18 cellular contexts compared by ENCODE assay signal in the genomic region with DNA sequence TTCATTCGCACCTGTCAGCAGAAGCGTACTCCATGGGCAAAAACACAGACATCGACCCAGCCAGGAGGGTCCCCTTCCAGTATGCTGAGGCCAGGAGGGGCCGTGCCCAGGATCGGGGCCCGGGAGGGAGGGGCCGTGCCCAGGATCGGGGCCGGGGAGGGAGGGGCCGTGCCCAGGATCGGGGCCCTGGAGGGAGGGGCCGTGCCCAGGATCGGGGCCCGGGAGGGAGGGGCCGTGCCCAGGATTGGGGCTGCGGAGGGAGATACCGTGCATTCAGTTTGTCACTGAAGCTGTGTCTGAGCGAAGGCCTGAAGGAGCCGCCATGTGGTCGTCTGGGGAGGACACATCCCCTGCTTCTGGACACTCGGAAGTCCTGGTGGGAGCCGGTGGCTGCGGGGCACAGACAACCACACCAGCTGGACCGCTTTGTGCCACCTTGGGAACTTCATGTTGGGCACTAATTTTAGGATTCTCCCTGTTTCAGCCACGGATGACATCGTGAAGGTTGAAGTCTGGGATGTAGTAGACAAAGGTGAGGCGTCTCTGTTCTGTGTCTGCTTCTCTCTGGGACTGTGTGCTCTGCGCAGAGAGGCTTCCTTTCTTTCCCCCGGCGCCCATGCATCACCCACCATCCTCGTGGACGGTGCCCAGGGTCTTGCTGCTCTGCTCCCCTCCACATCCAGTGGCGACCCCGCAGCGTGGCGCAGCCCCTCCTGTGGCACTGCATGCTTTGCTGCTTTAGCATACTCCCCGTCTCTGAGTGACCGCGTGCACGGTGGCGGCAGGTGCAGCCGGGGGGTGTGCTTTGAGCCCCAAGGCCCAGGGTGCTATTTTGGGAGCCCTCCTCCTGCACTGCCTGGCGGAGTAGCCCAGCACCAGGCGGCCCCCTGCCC.
"Had no signal": no experiment of that assay in that cellular context is flagged by ENCODE, and none has a peak within 500 bp of the region (broad histone marks: within the 10 kb centered on the region; RNA-seq: fewer than 3 reads in every experiment).

No MANE protein-coding gene starts in this region.

- H3K79me2 ChIP-seq: parathyroid adenoma had no signal

- H2AFZ ChIP-seq: parathyroid adenoma had no signal

- H3K4me3 ChIP-seq: mucosa of descending colon, sigmoid colon, thyroid gland had no signal

- H3K4me3 Mint-ChIP-seq: activated CD4-positive, alpha-beta T cell treated with anti-CD3 and anti-CD28 coated beads, Interleukin-2, amount 10 ng/mL, durations not matched to agents 7 days and 5 days; activated CD8-positive, alpha-beta T cell treated with anti-CD3 and anti-CD28 coated beads, Interleukin-2, amount 10 ng/mL, durations not matched to agents 7 days and 5 days; activated naive CD4-positive, alpha-beta T cell treated with anti-CD3 and anti-CD28 coated beads, Interleukin-2, amount 10 ng/mL, durations not matched to agents 7 days and 5 days; activated naive CD8-positive, alpha-beta T cell treated with anti-CD3 and anti-CD28 coated beads, Interleukin-2, amount 50 U/mL, for 24 hours; activated T-cell treated with anti-CD3 and anti-CD28 coated beads, Interleukin-2, amount 50 U/mL, for 24 hours; memory B cell; naive B cell; stimulated activated effector memory CD8-positive, alpha-beta T cell treated with anti-CD3 and anti-CD28 coated beads, Interleukin-12 subunit alpha, Interleukin-12 subunit beta, amount 100 ng/mL, for 72 hours had no signal

- DNase-seq: activated CD4-positive, alpha-beta T cell treated with anti-CD3 and anti-CD28 coated beads, Interleukin-2, amount 10 ng/mL, durations not matched to agents 7 days and 5 days; activated CD8-positive, alpha-beta T cell treated with anti-CD3 and anti-CD28 coated beads, Interleukin-2, amount 10 ng/mL, durations not matched to agents 7 days and 5 days; activated effector memory CD4-positive, alpha-beta T cell treated with Interleukin-2 at 50 U/mL for 16 hours; activated naive CD4-positive, alpha-beta T cell treated with anti-CD3 and anti-CD28 coated beads, Interleukin-2, amount 10 ng/mL, durations not matched to agents 7 days and 5 days; activated naive CD8-positive, alpha-beta T cell treated with anti-CD3 and anti-CD28 coated beads, Interleukin-2, amount 50 U/mL, for 24 hours; activated T-cell treated with anti-CD3 and anti-CD28 coated beads, Interleukin-2, amount 50 U/mL, for 24 hours; cerebellar nuclear complex; cortex of kidney; mucosa of descending colon; naive B cell; sigmoid colon; stimulated activated CD4-positive, alpha-beta T cell treated with anti-CD3 and anti-CD28 coated beads, Interleukin-4, amount 100 ng/mL, for 24 hours; T1000; thyroid gland had no signal

- ATAC-seq: activated CD4-positive, CD25-positive, alpha-beta regulatory T cell treated with anti-CD3 and anti-CD28 coated beads, Interleukin-2, amount 50 U/mL, for 24 hours; activated CD8-positive, alpha-beta T cell treated with anti-CD3 and anti-CD28 coated beads, Interleukin-2, amount 10 ng/mL, durations not matched to agents 7 days and 5 days; activated naive CD8-positive, alpha-beta T cell treated with anti-CD3 and anti-CD28 coated beads, Interleukin-2, amount 50 U/mL, for 24 hours; mucosa of descending colon; stimulated activated effector memory CD8-positive, alpha-beta T cell treated with anti-CD3 and anti-CD28 coated beads, Interleukin-12 subunit alpha, Interleukin-12 subunit beta, amount 100 ng/mL, for 72 hours had no signal

- H3K4me1 ChIP-seq: parathyroid adenoma, thyroid gland had no signal

- H3K36me3 Mint-ChIP-seq: naive B cell had no signal

- H3K27me3 Mint-ChIP-seq: activated CD4-positive, alpha-beta T cell treated with anti-CD3 and anti-CD28 coated beads, Interleukin-2, amount 10 ng/mL, durations not matched to agents 7 days and 5 days; activated naive CD8-positive, alpha-beta T cell treated with anti-CD3 and anti-CD28 coated beads, Interleukin-2, amount 50 U/mL, for 24 hours; activated T-cell treated with anti-CD3 and anti-CD28 coated beads, Interleukin-2, amount 50 U/mL, for 24 hours; memory B cell had no signal

- H3K27me3 ChIP-seq: sigmoid colon, thyroid gland had no signal

- H3K9me3 Mint-ChIP-seq: activated CD4-positive, alpha-beta T cell treated with anti-CD3 and anti-CD28 coated beads, Interleukin-2, amount 10 ng/mL, durations not matched to agents 7 days and 5 days; activated naive CD4-positive, alpha-beta T cell treated with anti-CD3 and anti-CD28 coated beads, Interleukin-2, amount 10 ng/mL, durations not matched to agents 7 days and 5 days; activated naive CD8-positive, alpha-beta T cell treated with anti-CD3 and anti-CD28 coated beads, Interleukin-2, amount 50 U/mL, for 24 hours; activated T-cell treated with anti-CD3 and anti-CD28 coated beads, Interleukin-2, amount 50 U/mL, for 24 hours; memory B cell; naive B cell; stimulated activated effector memory CD8-positive, alpha-beta T cell treated with anti-CD3 and anti-CD28 coated beads, Interleukin-12 subunit alpha, Interleukin-12 subunit beta, amount 100 ng/mL, for 72 hours had no signal

- H3K9ac ChIP-seq: parathyroid adenoma had no signal

- H3K27ac ChIP-seq: parathyroid adenoma, sigmoid colon, thyroid gland had no signal

- H3K9me3 ChIP-seq: mucosa of descending colon, sigmoid colon, thyroid gland had no signal

- H3K27ac Mint-ChIP-seq: activated CD4-positive, alpha-beta T cell treated with anti-CD3 and anti-CD28 coated beads, Interleukin-2, amount 10 ng/mL, durations not matched to agents 7 days and 5 days; activated CD8-positive, alpha-beta T cell treated with anti-CD3 and anti-CD28 coated beads, Interleukin-2, amount 10 ng/mL, durations not matched to agents 7 days and 5 days; activated naive CD4-positive, alpha-beta T cell treated with anti-CD3 and anti-CD28 coated beads, Interleukin-2, amount 10 ng/mL, durations not matched to agents 7 days and 5 days; activated naive CD8-positive, alpha-beta T cell treated with anti-CD3 and anti-CD28 coated beads, Interleukin-2, amount 50 U/mL, for 24 hours; activated T-cell treated with anti-CD3 and anti-CD28 coated beads, Interleukin-2, amount 50 U/mL, for 24 hours; memory B cell; naive B cell; stimulated activated effector memory CD8-positive, alpha-beta T cell treated with anti-CD3 and anti-CD28 coated beads, Interleukin-12 subunit alpha, Interleukin-12 subunit beta, amount 100 ng/mL, for 72 hours had no signal
